ENCODE assay signal across 18 cellular contexts in genomic region chr11:112694244-112694643, GRCh38.
"Had no signal": no experiment of that assay in that cellular context is flagged by ENCODE, and none has a peak within 500 bp of the region (broad histone marks: within the 10 kb centered on the region; RNA-seq: fewer than 3 reads in every experiment).

No MANE protein-coding gene starts in this region.

- H3K9me3 ChIP-seq: gastroesophageal sphincter, tibial artery, uterus had no signal

- ATAC-seq: gastroesophageal sphincter; left lobe of liver; naive thymus-derived CD8-positive, alpha-beta T cell had no signal

- H3K36me3 ChIP-seq: gastroesophageal sphincter, tibial artery, uterus had no signal

- H3K4me1 ChIP-seq: tibial artery, uterus had no signal

- H3K27me3 ChIP-seq: gastroesophageal sphincter, tibial artery, uterus had no signal

- DNase-seq: activated CD4-positive, alpha-beta T cell treated with anti-CD3 and anti-CD28 coated beads for 1 hour; activated CD4-positive, alpha-beta T cell treated with anti-CD3 and anti-CD28 coated beads, Interleukin-2, amount 50 U/mL, for 4 hours; activated naive CD4-positive, alpha-beta T cell; activated naive CD8-positive, alpha-beta T cell treated with anti-CD3 and anti-CD28 coated beads, Interleukin-2, amount 10 ng/mL, durations not matched to agents 7 days and 5 days; activated T-cell treated with anti-CD3 and anti-CD28 coated beads for 4 hours; effector CD8-positive, alpha-beta T cell; naive thymus-derived CD8-positive, alpha-beta T cell; nucleus accumbens; stimulated activated CD4-positive, alpha-beta T cell treated with anti-CD3 and anti-CD28 coated beads, Interleukin-15, amount 100 ng/mL, for 24 hours; stimulated activated CD4-positive, alpha-beta T cell treated with anti-CD3 and anti-CD28 coated beads, Interleukin-4, amount 100 ng/mL, for 1 hour; stimulated activated naive CD4-positive, alpha-beta T cell; tibial artery; uterus had no signal

- FAIRE-seq: endothelial cell of umbilical vein, islet of Langerhans had no signal

- H3K4me3 ChIP-seq: gastroesophageal sphincter, skin epidermis, tibial artery, uterus had no signal

- H3K27ac ChIP-seq: gastroesophageal sphincter, skin epidermis, tibial artery, uterus had no signal
